In the genomic region with DNA sequence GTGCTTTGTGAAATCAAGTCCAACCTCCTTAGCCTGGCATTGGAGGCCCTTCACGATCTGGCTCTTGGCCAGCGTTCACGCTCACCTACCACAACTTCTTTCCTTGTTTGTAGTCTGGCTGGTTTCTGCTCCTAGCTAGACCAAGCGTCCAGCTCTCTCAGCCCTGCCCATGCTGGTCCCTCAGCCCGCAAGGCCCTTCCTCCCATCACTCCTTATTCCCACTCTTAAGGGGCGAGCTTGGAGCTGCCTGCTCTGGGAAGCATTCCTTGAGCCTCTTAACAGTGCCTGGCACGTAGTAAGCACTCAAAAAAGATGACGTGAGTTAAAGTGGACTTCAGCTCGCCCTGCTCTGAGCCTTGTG, we compare ENCODE assay signal across 11 cellular contexts. TPM values are rescaled to one million over a fixed set of nuclear protein-coding genes. Genes with fewer than 3 reads are reported as not detected.
DNase-seq lines count a peak whose midpoint lies in the region; ATAC-seq and TF ChIP-seq lines count a peak whose summit lies in the region.
"Had no signal": no experiment of that assay in that cellular context is flagged by ENCODE, and none has a peak within 500 bp of the region (broad histone marks: within the 10 kb centered on the region; RNA-seq: fewer than 3 reads in every experiment).

No MANE protein-coding gene starts in this region.

- H3K4me2 ChIP-seq in PC-3 (ENCODE audit: low read length) (peak overlapping the region; percentile 26), mammary epithelial cell (ENCODE audit: insufficient read depth, low read depth, low read length) (no peak overlapping the region), skeletal muscle satellite cell (ENCODE audit: low read length) (no peak overlapping the region)

- no peak overlapping the region for H3K4me3 ChIP-seq in PC-3 (ENCODE audit: low read length)
- H3K4me3 ChIP-seq in mammary epithelial cell (replicated peaks in 1 of 3; ENCODE audit: insufficient read depth in 1 of 3, low read depth in 2 of 3, low read length in 3 of 3), result no peak overlapping the region
- no peak overlapping the region for H3K4me3 ChIP-seq in skeletal muscle satellite cell (ENCODE audit: low read length)
- H3K4me3 ChIP-seq: esophagus squamous epithelium had no signal

- CTCF ChIA-PET in activated CD4-positive, alpha-beta T cell treated with anti-CD3 and anti-CD28 coated beads for 36 hours (lab: Charles Lee), result no interaction called here
- CTCF ChIA-PET in PC-3 (lab: Charles Lee) (interaction anchor here (0.6 kb wide), 1 partner anchor 21 kb away, joined by 5 read pairs; no protein-coding TSS in a partner anchor), mammary epithelial cell (lab: Charles Lee; ENCODE audit: low non-redundant PET) (no interaction called here)

- intact Hi-C loops in activated CD4-positive, alpha-beta T cell treated with anti-CD3 and anti-CD28 coated beads for 36 hours (cut with DNase I, micrococcal nuclease), result no loop called here
- intact Hi-C loops in PC-3 (cut with micrococcal nuclease), result no loop called here
- intact Hi-C loops in mammary epithelial cell (cut with micrococcal nuclease), result no loop called here

- H3F3A ChIP-seq in PC-3 (ENCODE audit: low read length, unreplicated experiment), result peaks cover 4% of the 10 kb centered on the region

- in situ Hi-C loops in mammary epithelial cell (cut with MboI; ENCODE audit: low sequenced_read_pairs in 2 of 2), result no loop called here

- POLR2A ChIA-PET in activated CD4-positive, alpha-beta T cell treated with anti-CD3 and anti-CD28 coated beads for 36 hours (lab: Charles Lee), result no interaction called here
- POLR2A ChIA-PET in PC-3 (lab: Charles Lee; ENCODE audit: unreplicated experiment), result no interaction called here

- peaks cover 22% of the 10 kb centered on the region for H3K36me3 Mint-ChIP-seq in activated CD4-positive, alpha-beta T cell treated with anti-CD3 and anti-CD28 coated beads for 36 hours (ENCODE audit: low read depth)

- peaks cover 39% of the 10 kb centered on the region for H3K4me1 Mint-ChIP-seq in activated CD4-positive, alpha-beta T cell treated with anti-CD3 and anti-CD28 coated beads for 36 hours

- H3K27ac Mint-ChIP-seq in activated CD4-positive, alpha-beta T cell treated with anti-CD3 and anti-CD28 coated beads for 36 hours, result peak overlapping the region; percentile 83

- TF ChIP-seq CTCF in PC-3 (conservative IDR thresholded peaks at IDR 0.05; ENCODE audit: low read depth, low read length) (no peak), mammary epithelial cell (conservative IDR thresholded peaks at IDR 0.05 in 1 of 2, IDR thresholded peaks at IDR 0.05 in 1 of 2; ENCODE audit: extremely low read depth in 1 of 2, insufficient read depth in 1 of 2, low read depth in 1 of 2, low read length in 2 of 2) (no peak)

- no peak overlapping the region for H3K4me3 Mint-ChIP-seq in activated CD4-positive, alpha-beta T cell treated with anti-CD3 and anti-CD28 coated beads for 36 hours
- H3K4me3 Mint-ChIP-seq: central memory CD8-positive, alpha-beta T cell had no signal

- no peaks in the 10 kb centered on the region for H3K27me3 Mint-ChIP-seq in activated CD4-positive, alpha-beta T cell treated with anti-CD3 and anti-CD28 coated beads for 36 hours
- H3K27me3 Mint-ChIP-seq: central memory CD8-positive, alpha-beta T cell had no signal

- H3K9ac ChIP-seq in PC-3 (ENCODE audit: low read length) (no peak overlapping the region), mammary epithelial cell (ENCODE audit: insufficient read depth, low read length) (no peak overlapping the region), skeletal muscle satellite cell (ENCODE audit: low read depth, low read length) (peak overlapping the region; percentile 34)

- 97% methylated on average over 9 of the region's 9 CpGs for WGBS in mammary epithelial cell (ENCODE audit: low coverage, missing lambda C conversion rate)

- peaks cover 86% of the 10 kb centered on the region for H3K79me2 ChIP-seq in PC-3 (ENCODE audit: low read length)
- peaks cover 73% of the 10 kb centered on the region for H3K79me2 ChIP-seq in mammary epithelial cell (ENCODE audit: insufficient read depth, low read length)

- DNase-seq in activated CD4-positive, alpha-beta T cell treated with anti-CD3 and anti-CD28 coated beads for 36 hours, result no peak
- DNase-seq in activated CD4-positive, alpha-beta T cell treated with anti-CD3 and anti-CD28 coated beads, Interleukin-2, amount 50 U/mL, for 48 hours, result no peak
- DNase-seq in PC-3, result no peak
- DNase-seq in mammary epithelial cell, result no peak
- DNase-seq in NOMO-1 treated with DMSO at 0.1 percent for 48 hours (lab: John Stamatoyannopoulos, UW; ENCODE audit: unreplicated experiment), result no peak
- DNase-seq in RPMI8226, result no peak
- no peak for DNase-seq in cerebellar nuclear complex (lab: John Stamatoyannopoulos, UW)
- DNase-seq: esophagus squamous epithelium, NCI-H187 treated with DMSO at 0.1 percent for 48 hours had no signal

- H3K9me2 ChIP-seq in PC-3 (replicated peaks; ENCODE audit: low read length), result no peaks in the 10 kb centered on the region

- ATAC-seq in activated CD4-positive, alpha-beta T cell treated with anti-CD3 and anti-CD28 coated beads for 36 hours, result no peak
- no peak for ATAC-seq in PC-3

- dilution Hi-C loops in mammary epithelial cell (cut with HindIII; ENCODE audit: low sequenced_read_pairs), result no loop called here

- H3K4me1 ChIP-seq in PC-3 (ENCODE audit: insufficient read depth, low read length), result peaks cover 70% of the 10 kb centered on the region
- peaks cover 20% of the 10 kb centered on the region for H3K4me1 ChIP-seq in mammary epithelial cell (ENCODE audit: insufficient read depth, low read length)
- H3K4me1 ChIP-seq in skeletal muscle satellite cell (ENCODE audit: control insufficient read depth, insufficient read depth, low read length), result peaks cover 71% of the 10 kb centered on the region

- H4K20me1 ChIP-seq in PC-3 (ENCODE audit: low read length) (no peaks in the 10 kb centered on the region; the same call in 1 of the 2 replicates), mammary epithelial cell (ENCODE audit: insufficient read depth, low read length) (no peaks in the 10 kb centered on the region)

- no peaks in the 10 kb centered on the region for H3K9me3 ChIP-seq in PC-3 (ENCODE audit: low read length)
- no peaks in the 10 kb centered on the region for H3K9me3 ChIP-seq in mammary epithelial cell (replicated peaks; ENCODE audit: insufficient read depth, low read length)
- no peaks in the 10 kb centered on the region for H3K9me3 ChIP-seq in skeletal muscle satellite cell (replicated peaks; ENCODE audit: low read length)
- H3K9me3 ChIP-seq: esophagus squamous epithelium had no signal

- no peaks in the 10 kb centered on the region for H3K9me3 Mint-ChIP-seq in activated CD4-positive, alpha-beta T cell treated with anti-CD3 and anti-CD28 coated beads for 36 hours (ENCODE audit: low read depth)
- H3K9me3 Mint-ChIP-seq: central memory CD8-positive, alpha-beta T cell had no signal

- H3K27ac ChIP-seq in PC-3 (ENCODE audit: low read length) (peak overlapping the region; percentile 76), mammary epithelial cell (ENCODE audit: insufficient read depth, low read depth, low read length) (peak overlapping the region; percentile 7)
- H3K27ac ChIP-seq: esophagus squamous epithelium had no signal

- H2AFZ ChIP-seq in PC-3 (ENCODE audit: low read length), result no peak overlapping the region
- H2AFZ ChIP-seq in mammary epithelial cell (ENCODE audit: low read depth, low read length), result no peak overlapping the region

- no TSS peak for BruUV-seq in PC-3 (replicated peaks; lab: Mats Ljungman, UMichigan)
- BruUV-seq in mammary epithelial cell (replicated peaks; lab: Mats Ljungman, UMichigan), result no TSS peak

- H3K27me3 ChIP-seq in PC-3 (ENCODE audit: low read length), result no peaks in the 10 kb centered on the region
- no peaks in the 10 kb centered on the region for H3K27me3 ChIP-seq in mammary epithelial cell (ENCODE audit: insufficient read depth, low read length)
- H3K27me3 ChIP-seq in skeletal muscle satellite cell (ENCODE audit: control insufficient read depth, insufficient read depth, low read length), result no peaks in the 10 kb centered on the region
- H3K27me3 ChIP-seq: esophagus squamous epithelium had no signal

- H3K36me3 ChIP-seq in PC-3 (ENCODE audit: low read depth, low read length) (no peaks in the 10 kb centered on the region), mammary epithelial cell (ENCODE audit: insufficient read depth, low read length) (peaks cover 5% of the 10 kb centered on the region), skeletal muscle satellite cell (ENCODE audit: insufficient read depth, low read length) (peaks cover 19% of the 10 kb centered on the region)

RNA-seq across cellular contexts. Expression of gene SLC6A6, which starts 8.7 kb away (rescaled TPM):
- total RNA-seq in activated CD4-positive, alpha-beta T cell treated with anti-CD3 and anti-CD28 coated beads for 36 hours, result 10 to 100 TPM; 51.7 to 54.2 TPM
- 28.1 and 31.9 TPM in 2 replicates for total RNA-seq in PC-3 (2014; rRNA removed)
- 10 to 100 TPM; 14.8 to 17.7 TPM for total RNA-seq in mammary epithelial cell
- 13.4 TPM for polyA plus RNA-seq in mammary epithelial cell
- 76.1 TPM for polyA minus RNA-seq in mammary epithelial cell
- 11.9 and 12.9 TPM in 2 replicates for total RNA-seq in skeletal muscle satellite cell (2012; rRNA removed)
